Comparison of ENCODE assay signal across 1 cellular context in genomic region chr19:4376245-4376990, GRCh38.
TF ChIP-seq lines count a peak whose summit lies in the region.

No MANE protein-coding gene starts in this region.

TF ChIP-seq in K562, 482 proteins besides CTCF, POLR2A, EP300 and RAD21:
- TF ChIP-seq ZNF143 (CRISPR knock-in tag; IDR thresholded peaks at IDR 0.05) (peak; percentile 20; the same call in 1 of the 2 replicates), POLR2G (IDR thresholded peaks at IDR 0.05; ENCODE audit: low read depth, low read length) (0 out of 2 replicates have a peak, but pooled peaks have one; percentile 18), MYBL2 (IDR thresholded peaks at IDR 0.05; ENCODE audit: low read depth) (no peak), MYBL2 (CRISPR knock-in tag; IDR thresholded peaks at IDR 0.05; ENCODE audit: borderline replicate concordance) (no peak), HDAC2 (IDR thresholded peaks at IDR 0.05) (peak; percentile 17; the same call in 1 of the 2 replicates), NFE2 (IDR thresholded peaks at IDR 0.05; ENCODE audit: low read depth) (no peak), ZNF766 (CRISPR knock-in tag; conservative IDR thresholded peaks at IDR 0.05) (0 out of 2 replicates have a peak, but pooled peaks have one; percentile 18), HDAC1 (IDR thresholded peaks at IDR 0.05) (peak in 1 of 2 experiments; percentile 22; a peak in 1 of 4 replicates), RCOR1 (IDR thresholded peaks at IDR 0.05; ENCODE audit: borderline replicate concordance in 1 of 2, low read depth in 2 of 2, low read length in 2 of 2) (0 out of 4 replicates have a peak, but pooled peaks of 1 of the 2 experiments have one; percentile 22), ZNF740 (CRISPR knock-in tag; IDR thresholded peaks at IDR 0.05) (peak; percentile 84), ZNF740 (tag; IDR thresholded peaks at IDR 0.05) (no peak), RBFOX2 (IDR thresholded peaks at IDR 0.05; ENCODE audit: low read depth, low read length) (peak; percentile 21; the same call in 1 of the 2 replicates), PKNOX1 (IDR thresholded peaks at IDR 0.05) (peak; percentile 33; the same call in 1 of the 2 replicates), SMARCA5 (IDR thresholded peaks at IDR 0.05) (peak; percentile 87), SUPT5H (IDR thresholded peaks at IDR 0.05) (0 out of 2 replicates have a peak, but pooled peaks have one; percentile 27), ARNT (IDR thresholded peaks at IDR 0.05) (0 out of 4 replicates have a peak, but pooled peaks of 1 of the 2 experiments have one; percentile 25), ZNF436 (CRISPR knock-in tag; IDR thresholded peaks at IDR 0.05) (peak; percentile 84), ZNF175 (CRISPR knock-in tag; IDR thresholded peaks at IDR 0.05; ENCODE audit: low read depth) (no peak), ELF4 (CRISPR knock-in tag; IDR thresholded peaks at IDR 0.05) (0 out of 2 replicates have a peak, but pooled peaks have one; percentile 27), GABPB1 (CRISPR knock-in tag; IDR thresholded peaks at IDR 0.05) (peak; percentile 15), ZBTB33 (CRISPR knock-in tag; IDR thresholded peaks at IDR 0.05) (no peak), ZBTB9 (CRISPR knock-in tag; IDR thresholded peaks at IDR 0.05) (no peak), BCOR (IDR thresholded peaks at IDR 0.05) (peak; percentile 77), KDM1A (IDR thresholded peaks at IDR 0.05) (peak in 1 of 2 experiments; percentile 45; a peak in 1 of 4 replicates), SAFB2 (IDR thresholded peaks at IDR 0.05; ENCODE audit: borderline replicate concordance, low read depth, low read length, severe bottlenecking) (no peak), JUN (IDR thresholded peaks at IDR 0.05; ENCODE audit: borderline replicate concordance, low read depth, low read length) (no peak), JUN (CRISPR knock-in tag; IDR thresholded peaks at IDR 0.05; ENCODE audit: borderline replicate concordance) (0 out of 2 replicates have a peak, but pooled peaks have one; percentile 13), NKRF (IDR thresholded peaks at IDR 0.05; ENCODE audit: borderline replicate concordance) (0 out of 2 replicates have a peak, but pooled peaks have one; percentile 43), TEAD1 (CRISPR knock-in tag; IDR thresholded peaks at IDR 0.05) (0 out of 4 replicates have a peak, but pooled peaks of 1 of the 2 experiments have one; percentile 3), MLLT1 (IDR thresholded peaks at IDR 0.05) (0 out of 4 replicates have a peak, but pooled peaks of 1 of the 2 experiments have one; percentile 34), MECOM (CRISPR knock-in tag; IDR thresholded peaks at IDR 0.05) (no peak), ZNF592 (IDR thresholded peaks at IDR 0.05) (0 out of 2 replicates have a peak, but pooled peaks have one; percentile 6), ZBTB1 (CRISPR knock-in tag; IDR thresholded peaks at IDR 0.05; ENCODE audit: borderline replicate concordance, low read depth) (peak; percentile 33; the same call in 1 of the 2 replicates), ZBTB7A (IDR thresholded peaks at IDR 0.05; ENCODE audit: borderline replicate concordance, control insufficient read depth, low read depth, low read length) (peak; percentile 21; the same call in 1 of the 2 replicates), HDGF (IDR thresholded peaks at IDR 0.05) (0 out of 2 replicates have a peak, but pooled peaks have one; percentile 82), ZFP36 (IDR thresholded peaks at IDR 0.05; ENCODE audit: low read depth, low read length, partially characterized antibody) (peak; percentile 97), MAX (CRISPR knock-in tag; IDR thresholded peaks at IDR 0.05) (0 out of 2 replicates have a peak, but pooled peaks have one; percentile 8), LARP7 (IDR thresholded peaks at IDR 0.05) (0 out of 2 replicates have a peak, but pooled peaks have one; percentile 59), TOE1 (IDR thresholded peaks at IDR 0.05; ENCODE audit: borderline replicate concordance) (0 out of 2 replicates have a peak, but pooled peaks have one; percentile 25), TOE1 (CRISPR knock-in tag; IDR thresholded peaks at IDR 0.05; ENCODE audit: borderline replicate concordance, low read depth) (no peak)
TF ChIP-seq in K562: peak in this region for 29.
